In the genomic region with DNA sequence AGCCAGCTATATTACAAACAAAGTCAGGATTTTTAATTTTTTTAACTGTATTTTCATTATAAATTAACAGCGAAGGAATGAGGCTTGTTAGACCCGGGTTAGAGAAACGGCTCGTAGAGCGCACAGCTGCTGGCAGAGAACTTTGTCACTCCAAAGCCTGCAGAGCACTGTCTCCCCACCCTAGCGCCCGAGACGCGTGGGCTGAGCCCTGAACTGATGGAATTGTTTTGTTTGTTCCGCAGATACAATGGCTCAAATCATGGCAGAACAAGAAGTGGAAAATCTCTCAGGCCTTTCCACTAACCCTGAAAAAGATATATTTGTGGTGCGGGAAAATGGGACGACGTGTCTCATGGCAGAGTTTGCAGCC, we compare ENCODE assay signal across 13 cellular contexts. TPM values are rescaled to one million over a fixed set of nuclear protein-coding genes. Genes with fewer than 3 reads are reported as not detected.
DNase-seq lines count a peak whose midpoint lies in the region; TF ChIP-seq lines count a peak whose summit lies in the region.
"Had no signal": no experiment of that assay in that cellular context is flagged by ENCODE, and none has a peak within 500 bp of the region (broad histone marks: within the 10 kb centered on the region; RNA-seq: fewer than 3 reads in every experiment).

No MANE protein-coding gene starts in this region.

- H3K4me1 Mint-ChIP-seq in H9 (peaks cover 55 to 57% of the 10 kb centered on the region in 2 experiments), nephron (peaks cover 31% of the 10 kb centered on the region)
- H3K4me1 Mint-ChIP-seq: activated CD4-positive, alpha-beta T cell treated with anti-CD3 and anti-CD28 coated beads for 36 hours; CD4-positive, CD25-positive, alpha-beta regulatory T cell; central memory CD8-positive, alpha-beta T cell had no signal

- DNase-seq in Ammon's horn (ENCODE audit: low spot score) = peak; percentile 34
- DNase-seq in H9 = no peak
- no peak for DNase-seq in coronary artery (ENCODE audit: low spot score)
- no peak for DNase-seq in erythroblast (lab: John Stamatoyannopoulos, UW)
- DNase-seq in epidermal melanocyte (ENCODE audit: insufficient read length, low spot score) = no peak
- DNase-seq in LoVo (ENCODE audit: low spot score) = no peak
- no peak for DNase-seq in NCI-H774 (lab: John Stamatoyannopoulos, UW)
- DNase-seq: activated CD4-positive, alpha-beta T cell treated with anti-CD3 and anti-CD28 coated beads for 36 hours; CD4-positive, CD25-positive, alpha-beta regulatory T cell; stimulated activated CD4-positive, alpha-beta T cell treated with anti-CD3 and anti-CD28 coated beads, Interleukin-1b, Interleukin-23, amount 100 ng/mL, for 48 hours had no signal

- no peaks in the 10 kb centered on the region for H3K79me2 ChIP-seq in H9 (ENCODE audit: insufficient read depth, low read length)

- no peaks in the 10 kb centered on the region for H4K20me1 ChIP-seq in H9 (ENCODE audit: control insufficient read depth, insufficient read depth, insufficient read length)

- no peak overlapping the region for H3K23ac ChIP-seq in H9 (ENCODE audit: insufficient read length, low read depth, low read length)

- H3K14ac ChIP-seq in H9 (ENCODE audit: insufficient read depth, low read length) = no peak overlapping the region

- H2AFZ ChIP-seq in H9 (ENCODE audit: low read length) = no peak overlapping the region

- peak overlapping the region; percentile 62 for H3K4me3 ChIP-seq in coronary artery

- H2BK20ac ChIP-seq in H9 (ENCODE audit: low read depth, low read length, poor library complexity, severe bottlenecking) = no peak overlapping the region

- no peak overlapping the region for H4K91ac ChIP-seq in H9 (ENCODE audit: insufficient read length, low read depth, low read length)

- H3K27ac Mint-ChIP-seq in H9 = no peak overlapping the region
- peak overlapping the region in 2 of 3 experiments; percentile 28 to 73 for H3K27ac Mint-ChIP-seq in nephron
- H3K27ac Mint-ChIP-seq: activated CD4-positive, alpha-beta T cell treated with anti-CD3 and anti-CD28 coated beads for 36 hours; CD4-positive, CD25-positive, alpha-beta regulatory T cell had no signal

- no peak overlapping the region for H3K4ac ChIP-seq in H9 (ENCODE audit: low read depth, low read length)

- peak overlapping the region; percentile 58 to 91 for H3K4me3 Mint-ChIP-seq in H9
- peak overlapping the region; percentile 88 to 90 (median 88) for H3K4me3 Mint-ChIP-seq in nephron
- H3K4me3 Mint-ChIP-seq: activated CD4-positive, alpha-beta T cell treated with anti-CD3 and anti-CD28 coated beads for 36 hours; CD4-positive, CD25-positive, alpha-beta regulatory T cell; central memory CD8-positive, alpha-beta T cell had no signal

- H3K36me3 Mint-ChIP-seq in H9 (ENCODE audit: insufficient read depth in 1 of 3, low read depth in 3 of 3) = peaks cover 0 to 2% (median 0%) of the 10 kb centered on the region in 3 experiments; a peak in 2 of 7 replicates
- no peaks in the 10 kb centered on the region for H3K36me3 Mint-ChIP-seq in nephron (ENCODE audit: low read depth)
- H3K36me3 Mint-ChIP-seq: CD4-positive, CD25-positive, alpha-beta regulatory T cell had no signal

- H2BK15ac ChIP-seq in H9 (ENCODE audit: low read depth, low read length) = no peak overlapping the region

- H3K9me3 Mint-ChIP-seq in H9 (peaks cover 0 to 3% of the 10 kb centered on the region in 2 experiments; a peak in 1 of 5 replicates), nephron (no peaks in the 10 kb centered on the region)
- H3K9me3 Mint-ChIP-seq: central memory CD8-positive, alpha-beta T cell had no signal

- peaks cover 27% of the 10 kb centered on the region for H3K23me2 ChIP-seq in H9 (ENCODE audit: insufficient read length, low read depth, low read length, poor library complexity, severe bottlenecking)

- no CpG with 5 or more reads among the region's 13 CpGs for WGBS in H9 (ENCODE audit: extremely low coverage, insufficient read length, low lambda C conversion rate)

- no peak overlapping the region for H4K8ac ChIP-seq in H9 (replicated peaks; ENCODE audit: insufficient read length, low read depth, low read length)

- no peak overlapping the region for H3K9ac ChIP-seq in H9 (ENCODE audit: extremely low read depth, insufficient read length, low read length)

- H2BK5ac ChIP-seq in H9 (ENCODE audit: insufficient read length, low read length) = no peak overlapping the region

- peaks cover 5% of the 10 kb centered on the region; the same call in 1 of the 2 replicates for H3K4me1 ChIP-seq in H9 (ENCODE audit: insufficient read depth, low read length)

- H2BK12ac ChIP-seq in H9 (ENCODE audit: insufficient read length, low read depth, low read length) = no peak overlapping the region

- no peak overlapping the region for H4K5ac ChIP-seq in H9 (ENCODE audit: insufficient read length, low read depth, low read length)

- H2BK120ac ChIP-seq in H9 (ENCODE audit: low read depth, low read length, poor library complexity, severe bottlenecking) = no peak overlapping the region

- no peak overlapping the region for H3T11ph ChIP-seq in H9 (ENCODE audit: low read length)

- H3K27me3 Mint-ChIP-seq in H9 (ENCODE audit: low read depth) (peaks cover 100% of the 10 kb centered on the region), nephron (ENCODE audit: low read depth) (peaks cover 95% of the 10 kb centered on the region)

- no peak overlapping the region for H3K56ac ChIP-seq in H9 (ENCODE audit: insufficient read length, low read depth, low read length)

- H2AK5ac ChIP-seq in H9 (ENCODE audit: insufficient read length, low read length) = no peak overlapping the region

- no peaks in the 10 kb centered on the region for H3K79me1 ChIP-seq in H9 (ENCODE audit: insufficient read depth, low read depth, low read length, poor library complexity, severe bottlenecking)

- TF ChIP-seq CTCF in H9 (conservative IDR thresholded peaks at IDR 0.05) = no peak
- TF ChIP-seq CTCF in coronary artery (IDR thresholded peaks at IDR 0.05) = no peak
- TF ChIP-seq CTCF in nephron (IDR thresholded peaks at IDR 0.05; ENCODE audit: unreplicated experiment in 3 of 3) = no peak

- H3K27ac ChIP-seq in H9 (ENCODE audit: insufficient read length, low read depth, low read length) (no peak overlapping the region), coronary artery (no peak overlapping the region)
- H3K27ac ChIP-seq: ovary had no signal

- peaks cover 48% of the 10 kb centered on the region; the same call in 1 of the 2 replicates for H3K27me3 ChIP-seq in H9 (ENCODE audit: insufficient read depth, low read length)
- H3K27me3 ChIP-seq: ovary had no signal

- no peak overlapping the region for H3K18ac ChIP-seq in H9 (ENCODE audit: insufficient read length, low read depth, low read length)

- no peak for TF ChIP-seq POLR2A in erythroblast (IDR thresholded peaks at IDR 0.05; ENCODE audit: low read length)

- H3K4me2 ChIP-seq in H9 (ENCODE audit: insufficient read depth, insufficient read length, low read length) = peak overlapping the region; percentile 93

- no peaks in the 10 kb centered on the region for H3K9me3 ChIP-seq in H9 (ENCODE audit: control insufficient read depth, low read depth, low read length)
- H3K9me3 ChIP-seq: ovary had no signal

RNA-seq across cellular contexts. Expression of gene LAMP5, which starts 0.8 kb away (rescaled TPM):
- total RNA-seq in H9 (2021) = 0.35 and 0.42 TPM in 2 replicates
- total RNA-seq: activated CD4-positive, alpha-beta T cell treated with anti-CD3 and anti-CD28 coated beads for 36 hours; CD4-positive, CD25-positive, alpha-beta regulatory T cell had no signal

Comparison
In these comparisons a context has a peak if more than half of its experiments do, and no peak if none do; other contexts are left out.
1. H3K27ac Mint-ChIP-seq: peak in nephron (2 of 3); none in H9 (0 of 3).